In the genomic region with DNA sequence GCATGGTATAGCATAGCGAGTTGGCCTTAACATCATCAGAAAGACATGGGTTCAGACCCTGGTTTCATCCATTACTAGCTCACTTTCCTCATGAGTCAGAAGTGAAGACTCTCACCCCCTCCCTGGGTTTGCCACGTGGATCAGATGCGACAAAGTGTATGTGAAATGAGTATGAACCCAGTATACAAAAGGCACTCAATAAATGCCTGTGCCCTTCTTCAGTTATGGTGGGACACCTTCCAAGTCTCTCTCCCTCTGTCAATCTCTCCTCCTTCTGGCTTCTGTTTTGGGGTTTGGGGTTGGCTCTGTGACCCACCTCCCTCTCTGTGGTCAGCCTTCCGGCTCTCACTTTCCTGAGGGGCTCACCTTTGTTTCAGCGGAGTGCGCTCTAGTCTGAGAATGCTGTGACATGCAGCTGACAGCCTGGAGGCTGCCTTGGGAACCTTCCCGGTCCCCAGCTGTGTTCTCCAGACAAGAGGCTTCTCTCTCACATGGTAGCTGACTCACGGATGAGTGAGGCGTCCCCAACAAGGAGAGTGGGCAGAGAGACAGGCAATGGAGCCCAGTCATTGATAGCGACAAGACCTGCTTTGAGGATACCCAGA, we compare ENCODE assay signal across 9 cellular contexts.
DNase-seq lines count a peak whose midpoint lies in the region; ATAC-seq lines count a peak whose summit lies in the region.
"Had no signal": no experiment of that assay in that cellular context is flagged by ENCODE, and none has a peak within 500 bp of the region (broad histone marks: within the 10 kb centered on the region; RNA-seq: fewer than 3 reads in every experiment).

No MANE protein-coding gene starts in this region.

- peak; percentile 78 for DNase-seq in EL
- peak in 1 of 2 experiments; percentile 33 for DNase-seq in SJSA1 (ENCODE audit: low read depth in 1 of 2, low spot score in 2 of 2)
- peak in 40 of 61 donors; percentile 15 to 82 (median 34) for DNase-seq in caudate nucleus (lab: John Stamatoyannopoulos, UW)
- peak; percentile 56 for DNase-seq in putamen (ENCODE audit: low spot score)
- DNase-seq in NCI-H187 (lab: John Stamatoyannopoulos, UW), result no peak
- no peak for DNase-seq in mesendoderm
- no peak for DNase-seq in iPS-NIHi7 (ENCODE audit: extremely low spot score)

- H3K4me2 ChIP-seq in mesendoderm (ENCODE audit: low read length), result no peak overlapping the region

- no peak overlapping the region for H2AK5ac ChIP-seq in mesendoderm (ENCODE audit: low read length)

- no peak overlapping the region for H2BK15ac ChIP-seq in mesendoderm (replicated peaks; ENCODE audit: low read depth)

- H3K27ac ChIP-seq in SJSA1 (peak overlapping the region; percentile 41), caudate nucleus (ENCODE audit: low read depth, low read length) (no peak overlapping the region), mesendoderm (ENCODE audit: low read depth, low read length) (no peak overlapping the region)
- H3K27ac ChIP-seq: ascending aorta had no signal

- no peaks in the 10 kb centered on the region for H3K79me1 ChIP-seq in mesendoderm (ENCODE audit: low read length)

- H4K8ac ChIP-seq in mesendoderm (ENCODE audit: low read depth, low read length), result no peak overlapping the region

- no peak overlapping the region for H3K9ac ChIP-seq in mesendoderm (ENCODE audit: low read length)

- H3K79me2 ChIP-seq in mesendoderm (ENCODE audit: control insufficient read depth, insufficient read depth, low read length), result no peaks in the 10 kb centered on the region

- WGBS in mesendoderm (ENCODE audit: extremely low coverage, insufficient coverage, low lambda C conversion rate), result no CpG with 5 or more reads among the region's 10 CpGs

- no peak overlapping the region for H2BK5ac ChIP-seq in mesendoderm (ENCODE audit: low read length)

- H4K5ac ChIP-seq in mesendoderm (ENCODE audit: low read length), result no peak overlapping the region

- no peak overlapping the region for H2BK120ac ChIP-seq in mesendoderm (ENCODE audit: low read depth, low read length)

- no peaks in the 10 kb centered on the region for H3K9me3 ChIP-seq in SJSA1 (replicated peaks)
- H3K9me3 ChIP-seq: ascending aorta had no signal

- no peak for ATAC-seq in HG03565 (IDR thresholded peaks at IDR 0.05; ENCODE audit: unreplicated experiment)

- no peak overlapping the region for H3K23ac ChIP-seq in mesendoderm (ENCODE audit: low read length)

- no peak overlapping the region for H3K56ac ChIP-seq in mesendoderm (ENCODE audit: low read length)

- peaks cover 14% of the 10 kb centered on the region for H3K4me1 ChIP-seq in SJSA1 (replicated peaks)
- no peaks in the 10 kb centered on the region for H3K4me1 ChIP-seq in mesendoderm (ENCODE audit: control insufficient read depth, low read depth, low read length)
- H3K4me1 ChIP-seq: ascending aorta had no signal

- no peak overlapping the region for H3K4ac ChIP-seq in mesendoderm (ENCODE audit: low read depth, low read length)

- H3K18ac ChIP-seq in mesendoderm (ENCODE audit: low read length), result no peak overlapping the region

- H3K36me3 ChIP-seq in SJSA1 (no peaks in the 10 kb centered on the region), mesendoderm (ENCODE audit: control insufficient read depth, insufficient read depth, low read length) (no peaks in the 10 kb centered on the region)
- H3K36me3 ChIP-seq: ascending aorta had no signal

- H3K4me3 ChIP-seq in SJSA1 (no peak overlapping the region), mesendoderm (ENCODE audit: low read length) (no peak overlapping the region)
- H3K4me3 ChIP-seq: ascending aorta had no signal

- H3K27me3 ChIP-seq in SJSA1 (replicated peaks) (no peaks in the 10 kb centered on the region), mesendoderm (ENCODE audit: insufficient read depth, low read length, poor library complexity) (no peaks in the 10 kb centered on the region)
- H3K27me3 ChIP-seq: ascending aorta had no signal

Comparison
In these comparisons a context has a peak if more than half of its experiments do, and no peak if none do; other contexts are left out.
1. DNase-seq: peak in EL (single experiment), caudate nucleus (40 of 61) and putamen (single experiment); none in NCI-H187 (0 of 2), mesendoderm (single experiment) and iPS-NIHi7 (single experiment).